ENCODE assay signal across 18 cellular contexts in the genomic region with DNA sequence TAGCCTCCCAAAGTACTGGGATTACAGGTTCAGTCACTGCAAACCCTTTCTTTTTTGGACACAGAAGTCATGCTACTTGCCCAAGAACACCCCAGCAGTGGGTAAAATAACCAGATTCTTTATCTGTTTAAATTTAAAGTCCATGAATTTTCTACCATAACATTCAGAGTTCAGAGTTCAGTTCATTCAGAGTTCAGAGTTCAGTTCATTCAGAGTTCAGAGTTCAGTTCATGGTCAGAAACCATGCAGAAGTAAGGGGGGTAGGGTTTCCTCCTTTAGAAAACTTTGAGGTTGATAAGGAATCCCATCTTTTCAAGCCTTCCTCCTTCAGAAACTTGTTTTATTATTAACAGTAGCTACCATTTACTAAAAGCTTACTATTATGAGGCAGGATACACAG.
"Had no signal": no experiment of that assay in that cellular context is flagged by ENCODE, and none has a peak within 500 bp of the region (broad histone marks: within the 10 kb centered on the region; RNA-seq: fewer than 3 reads in every experiment).

No MANE protein-coding gene starts in this region.

- H3K4me1 ChIP-seq: breast epithelium had no signal

- H3K27ac Mint-ChIP-seq: activated CD4-positive, alpha-beta T cell treated with anti-CD3 and anti-CD28 coated beads, Interleukin-2, amount 10 ng/mL, durations not matched to agents 24 days and 14 days; activated CD8-positive, alpha-beta T cell treated with anti-CD3 and anti-CD28 coated beads, Interleukin-2, amount 10 ng/mL, durations not matched to agents 7 days and 5 days; activated T-helper 1 cell treated with anti-CD3 and anti-CD28 coated beads, Interleukin-12 subunit alpha, Interleukin-12 subunit beta, Interleukin-2, Interleukin-4 antibody, amounts not matched to agents 30 ng/mL and 10 ng/mL and 1 ng/mL, durations not matched to agents 14 hours and 24 hours and 36 hours; endodermal cell; stimulated activated naive B cell treated with anti-CD40 and anti-IgM and Interleukin-4, amounts not matched to agents 10 μg/mL and 1 μg/mL and 100 μg/mL, for 72 hours had no signal

- H3K27me3 ChIP-seq: ascending aorta, breast epithelium, dorsolateral prefrontal cortex, gastroesophageal sphincter, tibial nerve, vagina had no signal

- H2AFZ ChIP-seq: parathyroid adenoma had no signal

- H3K27me3 Mint-ChIP-seq: activated CD4-positive, alpha-beta T cell treated with anti-CD3 and anti-CD28 coated beads, Interleukin-2, amount 10 ng/mL, durations not matched to agents 24 days and 14 days; naive thymus-derived CD4-positive, alpha-beta T cell; stimulated activated naive B cell treated with anti-CD40 and anti-IgM and Interleukin-4, amounts not matched to agents 10 μg/mL and 1 μg/mL and 100 μg/mL, for 72 hours had no signal

- H3K9me3 ChIP-seq: ascending aorta, breast epithelium, gastroesophageal sphincter, tibial nerve, vagina had no signal

- H3K4me3 Mint-ChIP-seq: activated CD4-positive, alpha-beta T cell treated with anti-CD3 and anti-CD28 coated beads, Interleukin-2, amount 10 ng/mL, durations not matched to agents 24 days and 14 days; activated CD8-positive, alpha-beta T cell treated with anti-CD3 and anti-CD28 coated beads, Interleukin-2, amount 10 ng/mL, durations not matched to agents 7 days and 5 days; activated T-helper 1 cell treated with anti-CD3 and anti-CD28 coated beads, Interleukin-12 subunit alpha, Interleukin-12 subunit beta, Interleukin-2, Interleukin-4 antibody, amounts not matched to agents 30 ng/mL and 10 ng/mL and 1 ng/mL, durations not matched to agents 14 hours and 24 hours and 36 hours; endodermal cell; stimulated activated naive B cell treated with anti-CD40 and anti-IgM and Interleukin-4, amounts not matched to agents 10 μg/mL and 1 μg/mL and 100 μg/mL, for 72 hours had no signal

- H3K4me3 ChIP-seq: ascending aorta, breast epithelium, dorsolateral prefrontal cortex, gastroesophageal sphincter, tibial nerve, vagina had no signal

- H3K36me3 ChIP-seq: breast epithelium had no signal

- H3K9me3 Mint-ChIP-seq: activated CD4-positive, alpha-beta T cell treated with anti-CD3 and anti-CD28 coated beads, Interleukin-2, amount 10 ng/mL, durations not matched to agents 24 days and 14 days; activated T-helper 1 cell treated with anti-CD3 and anti-CD28 coated beads, Interleukin-12 subunit alpha, Interleukin-12 subunit beta, Interleukin-2, Interleukin-4 antibody, amounts not matched to agents 30 ng/mL and 10 ng/mL and 1 ng/mL, durations not matched to agents 14 hours and 24 hours and 36 hours; endodermal cell; stimulated activated naive B cell treated with anti-CD40 and anti-IgM and Interleukin-4, amounts not matched to agents 10 μg/mL and 1 μg/mL and 100 μg/mL, for 72 hours had no signal

- H3K27ac ChIP-seq: ascending aorta, breast epithelium, dorsolateral prefrontal cortex, gastroesophageal sphincter, parathyroid adenoma, tibial nerve, vagina had no signal

- ATAC-seq: activated CD8-positive, alpha-beta T cell treated with anti-CD3 and anti-CD28 coated beads, Interleukin-2, amount 10 ng/mL, durations not matched to agents 7 days and 5 days; gastroesophageal sphincter; naive thymus-derived CD4-positive, alpha-beta T cell; stimulated activated naive B cell treated with anti-CD40 and anti-IgM and Interleukin-4, amounts not matched to agents 10 μg/mL and 1 μg/mL and 100 μg/mL, for 72 hours had no signal

- DNase-seq: activated CD4-positive, alpha-beta T cell treated with anti-CD3 and anti-CD28 coated beads, Interleukin-2, amount 10 ng/mL, durations not matched to agents 24 days and 14 days; activated CD8-positive, alpha-beta memory T cell treated with anti-CD3 and anti-CD28 coated beads, Interleukin-2, amount 50 U/mL, for 48 hours; activated CD8-positive, alpha-beta T cell treated with anti-CD3 and anti-CD28 coated beads, Interleukin-2, amount 10 ng/mL, durations not matched to agents 7 days and 5 days; activated naive CD4-positive, alpha-beta T cell treated with Interleukin-2 at 50 U/mL for 16 hours; dorsolateral prefrontal cortex; endodermal cell; mammary epithelial cell; naive thymus-derived CD4-positive, alpha-beta T cell; stimulated activated naive B cell treated with anti-CD40 and anti-IgM and Interleukin-4, amounts not matched to agents 10 μg/mL and 1 μg/mL and 100 μg/mL, for 72 hours; substantia nigra; T1000 had no signal
